2 cellular contexts compared by ENCODE assay signal in genomic region chr19:52527954-52528326, GRCh38.
TF ChIP-seq lines count a peak whose summit lies in the region.

No MANE protein-coding gene starts in this region.

TF ChIP-seq in GM23338, 12 proteins besides CTCF, POLR2A, EP300 and RAD21:
- TF ChIP-seq ETS1 (IDR thresholded peaks at IDR 0.05) = no peak
- no peak for TF ChIP-seq NANOG (IDR thresholded peaks at IDR 0.05; ENCODE audit: borderline replicate concordance)
- TF ChIP-seq ZNF462 (CRISPR knock-in tag; IDR thresholded peaks at IDR 0.05) = no peak
- no peak for TF ChIP-seq EZH2phosphoT487 (IDR thresholded peaks at IDR 0.05; ENCODE audit: unreplicated experiment)
- TF ChIP-seq POLR2AphosphoS5 (IDR thresholded peaks at IDR 0.05; ENCODE audit: low read depth) = no peak
- TF ChIP-seq EZH2 (IDR thresholded peaks at IDR 0.05; ENCODE audit: low read depth, unreplicated experiment) = no peak
- no peak for TF ChIP-seq ZNF114 (CRISPR knock-in tag; IDR thresholded peaks at IDR 0.05)

TF ChIP-seq in H1, 55 proteins besides CTCF, POLR2A, EP300 and RAD21:
- TF ChIP-seq CBX5 (IDR thresholded peaks at IDR 0.05; ENCODE audit: low read depth, low read length) (no peak), PHF8 (conservative IDR thresholded peaks at IDR 0.05; ENCODE audit: low read depth, low read length) (0 out of 2 replicates have a peak, but pooled peaks have one; percentile 11)
TF ChIP-seq in H1: peak in this region for 1.
